16 cellular contexts compared by ENCODE assay signal in genomic region chr10:8596929-8597472, GRCh38.
"Had no signal": no experiment of that assay in that cellular context is flagged by ENCODE, and none has a peak within 500 bp of the region (broad histone marks: within the 10 kb centered on the region; RNA-seq: fewer than 3 reads in every experiment).

No MANE protein-coding gene starts in this region.

- H3K9me3 ChIP-seq: gastrocnemius medialis, lower lobe of right lung, sigmoid colon had no signal

- H3K36me3 ChIP-seq: gastrocnemius medialis, heart right ventricle, lower lobe of right lung, neural progenitor cell, sigmoid colon had no signal

- H3K27ac ChIP-seq: gastrocnemius medialis, heart right ventricle, lower lobe of right lung, neural progenitor cell, sigmoid colon had no signal

- H3K27me3 ChIP-seq: gastrocnemius medialis, heart right ventricle, neural progenitor cell, sigmoid colon had no signal

- H3K4me3 ChIP-seq: gastrocnemius medialis, heart right ventricle, lower lobe of right lung, neural progenitor cell, sigmoid colon had no signal

- DNase-seq: activated B cell treated with CpG ODN at 0.5 μM for 24 hours; activated CD4-positive, alpha-beta T cell treated with anti-CD3 and anti-CD28 coated beads for 48 hours; activated CD8-positive, alpha-beta memory T cell treated with anti-CD3 and anti-CD28 coated beads, Interleukin-2, amount 50 U/mL, for 4 hours; activated CD8-positive, alpha-beta T cell treated with anti-CD3 and anti-CD28 coated beads for 36 hours; activated gamma-delta T cell; activated T-cell treated with anti-CD3 and anti-CD28 coated beads, Interleukin-2, amount 50 U/mL, for 48 hours; cerebellar nuclear complex; effector CD8-positive, alpha-beta T cell; gastrocnemius medialis; heart right ventricle; left colon; lower lobe of right lung; naive B cell; sigmoid colon; T-helper 2 cell had no signal

- H3K4me1 ChIP-seq: gastrocnemius medialis, heart right ventricle, lower lobe of right lung, neural progenitor cell, sigmoid colon had no signal

- H3K4me2 ChIP-seq: neural progenitor cell had no signal

- H2AFZ ChIP-seq: neural progenitor cell had no signal

- H3K9ac ChIP-seq: neural progenitor cell had no signal
